22 cellular contexts compared by ENCODE assay signal in genomic region chr10:73892314-73893080, GRCh38. TPM values are rescaled to one million over a fixed set of nuclear protein-coding genes. Genes with fewer than 3 reads are reported as not detected.
DNase-seq lines count a peak whose midpoint lies in the region; ATAC-seq and TF ChIP-seq lines count a peak whose summit lies in the region.
"Had no signal": no experiment of that assay in that cellular context is flagged by ENCODE, and none has a peak within 500 bp of the region (broad histone marks: within the 10 kb centered on the region; RNA-seq: fewer than 3 reads in every experiment).

No MANE protein-coding gene starts in this region.

- no peaks in the 10 kb centered on the region for H3K27me3 ChIP-seq in CD8-positive, alpha-beta memory T cell (ENCODE audit: insufficient read depth, low read length, poor library complexity, severe bottlenecking)
- H3K27me3 ChIP-seq: colonic mucosa, hepatocyte, neural progenitor cell had no signal

- no peak overlapping the region for H3K4me3 ChIP-seq in fibroblast of villous mesenchyme (ENCODE audit: low read depth, low read length)
- H3K4me3 ChIP-seq in CD8-positive, alpha-beta memory T cell (ENCODE audit: low read length): no peak overlapping the region
- H3K4me3 ChIP-seq: colonic mucosa, hepatocyte, neural progenitor cell had no signal

- no peaks in the 10 kb centered on the region for H3K9me3 ChIP-seq in CD8-positive, alpha-beta memory T cell (ENCODE audit: low read length)
- H3K9me3 ChIP-seq: colonic mucosa had no signal

- H3K36me3 Mint-ChIP-seq in HFFc6 (ENCODE audit: low read depth): no peaks in the 10 kb centered on the region
- no peaks in the 10 kb centered on the region for H3K36me3 Mint-ChIP-seq in CD8-positive, alpha-beta memory T cell
- H3K36me3 Mint-ChIP-seq: neural progenitor cell had no signal

- DNase-seq in AG08395 (ENCODE audit: low spot score) (peak; percentile 51), HFFc6 (peak; percentile 52), astrocyte of the hippocampus (ENCODE audit: low read depth, low spot score) (peak; percentile 86), fibroblast of villous mesenchyme (ENCODE audit: low read depth) (peak; percentile 82)
- no peak for DNase-seq in stimulated activated CD4-positive, alpha-beta T cell treated with anti-CD3 and anti-CD28 coated beads, Interleukin-15, amount 100 ng/mL, for 24 hours
- no peak for DNase-seq in CD8-positive, alpha-beta memory T cell
- DNase-seq: activated CD8-positive, alpha-beta memory T cell treated with anti-CD3 and anti-CD28 coated beads for 24 hours; amniotic stem cell; colonic mucosa; erythroblast; H9; kidney glomerular epithelial cell; MM.1S; NCI-H1930; NCI-H526; SW 1271 had no signal

- no peaks in the 10 kb centered on the region for H3K4me1 ChIP-seq in CD8-positive, alpha-beta memory T cell (ENCODE audit: insufficient read depth, low read length)
- H3K4me1 ChIP-seq: neural progenitor cell had no signal

- no peaks in the 10 kb centered on the region for H3K36me3 ChIP-seq in CD8-positive, alpha-beta memory T cell (ENCODE audit: insufficient read depth, low read length)
- H3K36me3 ChIP-seq: colonic mucosa, neural progenitor cell, WERI-Rb-1 had no signal

- no peak for TF ChIP-seq CTCF in HFFc6 (IDR thresholded peaks at IDR 0.05)
- no peak for TF ChIP-seq CTCF in fibroblast of villous mesenchyme (IDR thresholded peaks at IDR 0.05; ENCODE audit: insufficient read depth, low read depth, low read length)

- POLR2A ChIA-PET in CD8-positive, alpha-beta memory T cell (lab: Charles Lee): no interaction called here

- H3K9me3 Mint-ChIP-seq in HFFc6: no peaks in the 10 kb centered on the region
- no peaks in the 10 kb centered on the region for H3K9me3 Mint-ChIP-seq in CD8-positive, alpha-beta memory T cell
- H3K9me3 Mint-ChIP-seq: activated T-helper 2 cell treated with anti-CD3 and anti-CD28 coated beads, Interferon-gamma antibody, Interleukin-2, Interleukin-4, amounts not matched to agents 10 μg/mL and 5 μg/mL and 100 μg/mL, durations not matched to agents 14 hours and 24 hours and 36 hours; neural progenitor cell had no signal

- H3K27ac ChIP-seq in CD8-positive, alpha-beta memory T cell (ENCODE audit: low read depth, low read length): no peak overlapping the region
- H3K27ac ChIP-seq: colonic mucosa, hepatocyte, neural progenitor cell, WERI-Rb-1 had no signal

- ATAC-seq in HG02884 (IDR thresholded peaks at IDR 0.05; ENCODE audit: unreplicated experiment) (no peak), HG03342 (IDR thresholded peaks at IDR 0.05; ENCODE audit: unreplicated experiment) (no peak)

- H3K4me3 Mint-ChIP-seq in HFFc6: no peak overlapping the region
- no peak overlapping the region for H3K4me3 Mint-ChIP-seq in CD8-positive, alpha-beta memory T cell
- H3K4me3 Mint-ChIP-seq: H9, neural progenitor cell had no signal

- H3K27ac Mint-ChIP-seq in HFFc6: peak overlapping the region; percentile 52
- no peak overlapping the region for H3K27ac Mint-ChIP-seq in CD8-positive, alpha-beta memory T cell
- H3K27ac Mint-ChIP-seq: activated T-helper 2 cell treated with anti-CD3 and anti-CD28 coated beads, Interferon-gamma antibody, Interleukin-2, Interleukin-4, amounts not matched to agents 10 μg/mL and 5 μg/mL and 100 μg/mL, durations not matched to agents 14 hours and 24 hours and 36 hours; H9; neural progenitor cell had no signal

- no peaks in the 10 kb centered on the region; the same call in 1 of the 2 replicates for H3K27me3 Mint-ChIP-seq in HFFc6 (ENCODE audit: insufficient read depth)
- H3K27me3 Mint-ChIP-seq in CD8-positive, alpha-beta memory T cell: peaks cover 5 to 6% of the 10 kb centered on the region in 2 donors

- CTCF ChIA-PET in CD8-positive, alpha-beta memory T cell (lab: Charles Lee): interaction anchor here (5.0 to 11.3 kb wide), 2 partner anchors 13 to 47 kb away, joined by 36 to 260 read pairs; no protein-coding TSS in a partner anchor

- peaks cover 74% of the 10 kb centered on the region for H3K4me1 Mint-ChIP-seq in HFFc6 (ENCODE audit: low read depth)
- H3K4me1 Mint-ChIP-seq in CD8-positive, alpha-beta memory T cell: no peaks in the 10 kb centered on the region

RNA-seq across cellular contexts. Expression of gene CAMK2G, which starts 18.1 kb away (rescaled TPM):
- total RNA-seq in HFFc6 (2021; fragmentation: NEBNext Ultra II Directional; extraction: Animal tissue kit (Norgen Biotek cat#: 25700)): 10 to 100 TPM; 24.6 to 33.1 (median 28.1) TPM
- 30.6 and 36.7 TPM in 2 replicates for total RNA-seq in fibroblast of villous mesenchyme
- 10 to 100 TPM; 17.3 to 17.5 TPM for total RNA-seq in CD8-positive, alpha-beta memory T cell
- polyA plus RNA-seq in CD8-positive, alpha-beta memory T cell: 8.1 TPM

RNA-seq across cellular contexts. Expression of gene PLAU, which starts 18.4 kb away (rescaled TPM):
- 10 to 100 TPM; 14.0 to 25.5 (median 24.0) TPM for total RNA-seq in HFFc6 (2021; fragmentation: NEBNext Ultra II Directional; extraction: Animal tissue kit (Norgen Biotek cat#: 25700))
- 104 and 111 TPM in 2 replicates for total RNA-seq in fibroblast of villous mesenchyme
- total RNA-seq in CD8-positive, alpha-beta memory T cell: 1 to 10 TPM; 1.2 to 1.6 TPM
- not detected for polyA plus RNA-seq in CD8-positive, alpha-beta memory T cell

Comparison
In these comparisons a context has a peak if more than half of its experiments do, and no peak if none do; other contexts are left out.
1. DNase-seq: peak in AG08395 (single experiment), HFFc6 (single experiment), astrocyte of the hippocampus (single experiment) and fibroblast of villous mesenchyme (single experiment); none in stimulated activated CD4-positive, alpha-beta T cell treated with anti-CD3 and anti-CD28 coated beads, Interleukin-15, amount 100 ng/mL, for 24 hours (single experiment) and CD8-positive, alpha-beta memory T cell (0 of 5).
2. RNA of gene PLAU, which starts 18.4 kb away (total RNA-seq): 104 to 111 TPM in fibroblast of villous mesenchyme and 14.0 to 25.5 TPM in HFFc6; 1.2 to 1.6 TPM in CD8-positive, alpha-beta memory T cell; every median in the first group is over 4 times any median in the second.